1 cellular context compared by ENCODE assay signal in genomic region chr1:206224190-206224776, GRCh38. TPM values are rescaled to one million over a fixed set of nuclear protein-coding genes. Genes with fewer than 3 reads are reported as not detected.
"Had no signal": no experiment of that assay in that cellular context is flagged by ENCODE, and none has a peak within 500 bp of the region (broad histone marks: within the 10 kb centered on the region; RNA-seq: fewer than 3 reads in every experiment).

No MANE protein-coding gene starts in this region.

RNA-seq across cellular contexts. Expression of gene FAM72A, which starts 21.6 kb away (rescaled TPM):
- total RNA-seq: ureter had no signal
